In the genomic region with DNA sequence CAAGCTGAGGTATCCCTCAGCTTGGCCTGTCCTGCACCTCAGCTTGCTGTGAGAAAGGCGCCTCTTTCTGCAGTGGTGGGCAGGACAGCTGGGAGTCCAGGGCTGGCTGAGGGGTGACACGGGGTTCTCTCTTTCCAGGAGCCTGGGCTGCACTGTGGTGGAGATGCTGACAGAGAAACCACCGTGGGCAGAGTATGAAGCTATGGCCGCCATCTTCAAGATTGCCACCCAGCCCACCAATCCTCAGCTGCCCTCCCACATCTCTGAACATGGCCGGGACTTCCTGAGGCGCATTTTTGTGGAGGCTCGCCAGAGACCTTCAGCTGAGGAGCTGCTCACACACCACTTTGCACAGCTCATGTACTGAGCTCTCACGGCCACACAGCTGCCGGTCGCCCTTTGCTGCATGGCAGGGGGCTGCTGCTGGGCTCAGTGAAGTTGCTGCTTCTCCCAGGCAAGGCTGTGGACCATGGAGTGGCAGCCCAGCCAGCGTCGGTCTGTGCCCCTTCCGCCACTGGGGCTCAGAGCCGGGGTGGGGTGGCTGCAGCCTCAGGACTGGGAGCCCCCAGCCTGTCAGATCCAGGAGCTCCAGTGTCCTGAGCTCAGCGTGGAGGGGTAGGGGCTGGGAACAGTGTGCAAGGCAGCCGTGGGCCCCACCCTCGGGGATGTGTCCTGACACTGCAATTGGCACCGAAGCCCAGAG, we compare ENCODE assay signal across 17 cellular contexts. TPM values are rescaled to one million over a fixed set of nuclear protein-coding genes. Genes with fewer than 3 reads are reported as not detected.
A peak's percentile ranks its signal among the peaks of the same experiment; 100 is the strongest.
DNase-seq lines count a peak whose midpoint lies in the region; ATAC-seq and TF ChIP-seq lines count a peak whose summit lies in the region.
"Had no signal": no experiment of that assay in that cellular context is flagged by ENCODE, and none has a peak within 500 bp of the region (broad histone marks: within the 10 kb centered on the region; RNA-seq: fewer than 3 reads in every experiment).

No MANE protein-coding gene starts in this region.

- TF ChIP-seq CTCF in endothelial cell (IDR thresholded peaks at IDR 0.05; ENCODE audit: unreplicated experiment) (no peak), type B pancreatic cell (conservative IDR thresholded peaks at IDR 0.05) (no peak), testis (IDR thresholded peaks at IDR 0.05) (no peak)

- H3K9me3 Mint-ChIP-seq in activated naive CD4-positive, alpha-beta T cell treated with anti-CD3 and anti-CD28 coated beads for 36 hours = no peaks in the 10 kb centered on the region
- no peaks in the 10 kb centered on the region for H3K9me3 Mint-ChIP-seq in activated CD4-positive, alpha-beta memory T cell treated with anti-CD3 and anti-CD28 coated beads, Interleukin-2, amount 10 ng/mL, durations not matched to agents 7 days and 5 days
- H3K9me3 Mint-ChIP-seq in endothelial cell (ENCODE audit: unreplicated experiment) = no peaks in the 10 kb centered on the region
- no peaks in the 10 kb centered on the region for H3K9me3 Mint-ChIP-seq in stimulated activated naive CD8-positive, alpha-beta T cell treated with anti-CD3 and anti-CD28 coated beads, Interleukin-15, amount 100 ng/mL, for 72 hours
- no peaks in the 10 kb centered on the region for H3K9me3 Mint-ChIP-seq in type B pancreatic cell

- intact Hi-C loops in activated naive CD4-positive, alpha-beta T cell treated with anti-CD3 and anti-CD28 coated beads for 36 hours (cut with micrococcal nuclease) = no loop called here
- intact Hi-C loops in testis (cut with DNase I; ENCODE audit: low total_unique reads) = no loop called here

- H3K36me3 ChIP-seq in testis (ENCODE audit: low read depth, missing control alignments) = no peaks in the 10 kb centered on the region

- H3K4me3 Mint-ChIP-seq in activated naive CD4-positive, alpha-beta T cell treated with anti-CD3 and anti-CD28 coated beads for 36 hours = no peak overlapping the region
- H3K4me3 Mint-ChIP-seq in activated CD4-positive, alpha-beta memory T cell treated with anti-CD3 and anti-CD28 coated beads, Interleukin-2, amount 10 ng/mL, durations not matched to agents 7 days and 5 days = no peak overlapping the region
- H3K4me3 Mint-ChIP-seq in endothelial cell (ENCODE audit: unreplicated experiment) = peak overlapping the region; percentile 26
- peak overlapping the region in 1 of 2 donors; percentile 37 for H3K4me3 Mint-ChIP-seq in stimulated activated naive CD8-positive, alpha-beta T cell treated with anti-CD3 and anti-CD28 coated beads, Interleukin-15, amount 100 ng/mL, for 72 hours
- no peak overlapping the region for H3K4me3 Mint-ChIP-seq in type B pancreatic cell

- CTCF ChIA-PET in activated naive CD4-positive, alpha-beta T cell treated with anti-CD3 and anti-CD28 coated beads for 36 hours (lab: Charles Lee) = interaction anchor here (0.5 to 1.7 kb wide), 7 partner anchors 9 to 85 kb away, joined by 3 to 8 read pairs (median 4); a partner anchor contains a TSS
- CTCF ChIA-PET in activated CD4-positive, alpha-beta memory T cell treated with anti-CD3 and anti-CD28 coated beads, Interleukin-2, amount 10 ng/mL, durations not matched to agents 7 days and 5 days (lab: Charles Lee) = interaction anchor here (1.3 to 5.3 kb wide), 2 partner anchors 17 kb away, joined by 7 to 65 read pairs; no protein-coding TSS in a partner anchor

- no peaks in the 10 kb centered on the region for H3K4me1 ChIP-seq in testis

- H3K9me3 ChIP-seq in testis = no peaks in the 10 kb centered on the region
- H3K9me3 ChIP-seq: Peyer's patch had no signal

- no peaks in the 10 kb centered on the region for H3K27me3 Mint-ChIP-seq in activated naive CD4-positive, alpha-beta T cell treated with anti-CD3 and anti-CD28 coated beads for 36 hours (ENCODE audit: low read depth)
- H3K27me3 Mint-ChIP-seq in activated CD4-positive, alpha-beta memory T cell treated with anti-CD3 and anti-CD28 coated beads, Interleukin-2, amount 10 ng/mL, durations not matched to agents 7 days and 5 days = no peaks in the 10 kb centered on the region
- H3K27me3 Mint-ChIP-seq in endothelial cell (ENCODE audit: unreplicated experiment) (peaks cover 24% of the 10 kb centered on the region), type B pancreatic cell (no peaks in the 10 kb centered on the region)
- no peaks in the 10 kb centered on the region for H3K27me3 Mint-ChIP-seq in stimulated activated naive CD8-positive, alpha-beta T cell treated with anti-CD3 and anti-CD28 coated beads, Interleukin-15, amount 100 ng/mL, for 72 hours

- H3K27ac Mint-ChIP-seq in activated naive CD4-positive, alpha-beta T cell treated with anti-CD3 and anti-CD28 coated beads for 36 hours = peak overlapping the region; percentile 92
- H3K27ac Mint-ChIP-seq in activated CD4-positive, alpha-beta memory T cell treated with anti-CD3 and anti-CD28 coated beads, Interleukin-2, amount 10 ng/mL, durations not matched to agents 7 days and 5 days = peak overlapping the region; percentile 16
- H3K27ac Mint-ChIP-seq in endothelial cell (ENCODE audit: unreplicated experiment) = peak overlapping the region; percentile 43
- peak overlapping the region; percentile 59 to 61 for H3K27ac Mint-ChIP-seq in stimulated activated naive CD8-positive, alpha-beta T cell treated with anti-CD3 and anti-CD28 coated beads, Interleukin-15, amount 100 ng/mL, for 72 hours
- no peak overlapping the region for H3K27ac Mint-ChIP-seq in type B pancreatic cell

- WGBS in testis, 2 donors = 82 to 92% methylated on average over 6 to 18 of the region's 18 CpGs

- DNase-seq in activated naive CD4-positive, alpha-beta T cell treated with anti-CD3 and anti-CD28 coated beads for 36 hours = no peak
- DNase-seq in activated naive CD4-positive, alpha-beta T cell treated with Interleukin-2 at 50 U/mL for 16 hours = no peak
- no peak for DNase-seq in activated CD4-positive, alpha-beta memory T cell treated with anti-CD3 and anti-CD28 coated beads, Interleukin-2, amount 10 ng/mL, durations not matched to agents 7 days and 5 days
- DNase-seq in endothelial cell (ENCODE audit: low spot score) = no peak
- DNase-seq in stimulated activated naive CD8-positive, alpha-beta T cell treated with anti-CD3 and anti-CD28 coated beads, Interleukin-15, amount 100 ng/mL, for 72 hours = no peak
- no peak for DNase-seq in type B pancreatic cell (ENCODE audit: extremely low spot score, unreplicated experiment)
- DNase-seq in testis = no peak
- DNase-seq: activated CD4-positive, CD25-positive, alpha-beta regulatory T cell; erythroblast; GF-D8; NCI-H2029 treated with DMSO at 0.1 percent for 48 hours; NCI-H526 treated with DMSO at 0.1 percent for 48 hours; nucleus accumbens; Peyer's patch; stimulated activated CD4-positive, alpha-beta T cell treated with anti-CD3 and anti-CD28 coated beads, Interleukin-4, amount 100 ng/mL, for 24 hours had no signal

- no peak overlapping the region for H3K27ac ChIP-seq in testis

- ATAC-seq in stimulated activated naive CD8-positive, alpha-beta T cell treated with anti-CD3 and anti-CD28 coated beads, Interleukin-15, amount 100 ng/mL, for 72 hours = no peak
- no peak for ATAC-seq in GM18858 (IDR thresholded peaks at IDR 0.05; ENCODE audit: unreplicated experiment)
- ATAC-seq: HCT116 had no signal

- H3K4me1 Mint-ChIP-seq in activated naive CD4-positive, alpha-beta T cell treated with anti-CD3 and anti-CD28 coated beads for 36 hours (ENCODE audit: low read depth) = peaks cover 48% of the 10 kb centered on the region
- peaks cover 33% of the 10 kb centered on the region for H3K4me1 Mint-ChIP-seq in activated CD4-positive, alpha-beta memory T cell treated with anti-CD3 and anti-CD28 coated beads, Interleukin-2, amount 10 ng/mL, durations not matched to agents 7 days and 5 days
- H3K4me1 Mint-ChIP-seq in endothelial cell (ENCODE audit: unreplicated experiment) (peaks cover 18% of the 10 kb centered on the region), type B pancreatic cell (ENCODE audit: unreplicated experiment) (no peaks in the 10 kb centered on the region)
- H3K4me1 Mint-ChIP-seq in stimulated activated naive CD8-positive, alpha-beta T cell treated with anti-CD3 and anti-CD28 coated beads, Interleukin-15, amount 100 ng/mL, for 72 hours = peaks cover 66% of the 10 kb centered on the region

- POLR2A ChIA-PET in activated CD4-positive, alpha-beta memory T cell treated with anti-CD3 and anti-CD28 coated beads, Interleukin-2, amount 10 ng/mL, durations not matched to agents 7 days and 5 days (lab: Charles Lee) = interaction anchor here (0.5 to 12.5 kb wide), 11 partner anchors 7 to 135 kb away, joined by 3 to 178 read pairs (median 5); a partner anchor contains a TSS

- H3K27me3 ChIP-seq in testis = no peaks in the 10 kb centered on the region
- H3K27me3 ChIP-seq: Peyer's patch had no signal

- peaks cover 15% of the 10 kb centered on the region for H3K36me3 Mint-ChIP-seq in activated naive CD4-positive, alpha-beta T cell treated with anti-CD3 and anti-CD28 coated beads for 36 hours (ENCODE audit: low read depth)
- H3K36me3 Mint-ChIP-seq in activated CD4-positive, alpha-beta memory T cell treated with anti-CD3 and anti-CD28 coated beads, Interleukin-2, amount 10 ng/mL, durations not matched to agents 7 days and 5 days (ENCODE audit: low read depth) = peaks cover 66% of the 10 kb centered on the region
- H3K36me3 Mint-ChIP-seq in endothelial cell (ENCODE audit: low read depth, unreplicated experiment) (peaks cover 57% of the 10 kb centered on the region), type B pancreatic cell (peaks cover 4% of the 10 kb centered on the region)

- H3K4me3 ChIP-seq in testis = no peak overlapping the region
- H3K4me3 ChIP-seq: Peyer's patch had no signal

- TF ChIP-seq POLR2A in testis (IDR thresholded peaks at IDR 0.05) = no peak

RNA-seq across cellular contexts. Expression of a gene that starts 6.4 kb away (rescaled TPM):
- 100 to 1,000 TPM; 121 TPM for total RNA-seq in activated naive CD4-positive, alpha-beta T cell treated with anti-CD3 and anti-CD28 coated beads for 36 hours
- 100 to 1,000 TPM; 394 to 401 TPM for total RNA-seq in activated CD4-positive, alpha-beta memory T cell treated with anti-CD3 and anti-CD28 coated beads, Interleukin-2, amount 10 ng/mL, durations not matched to agents 7 days and 5 days
- total RNA-seq in endothelial cell (ENCODE audit: unreplicated experiment) = 132 TPM
- 16.1 and 65.1 TPM in 2 replicates for total RNA-seq in type B pancreatic cell (ENCODE audit: low replicate concordance)
- total RNA-seq in testis = 10 to 100 TPM; 21.9 to 22.9 TPM
- polyA plus RNA-seq in testis (ENCODE audit: insufficient read depth, low read depth, low replicate concordance) = 22.8 TPM

RNA-seq across cellular contexts. Expression of a gene that starts 48.0 kb away (rescaled TPM):
- total RNA-seq in activated naive CD4-positive, alpha-beta T cell treated with anti-CD3 and anti-CD28 coated beads for 36 hours = 10 to 100 TPM; 73.2 to 76.3 TPM
- 10 to 100 TPM; 53.1 to 59.4 TPM for total RNA-seq in activated CD4-positive, alpha-beta memory T cell treated with anti-CD3 and anti-CD28 coated beads, Interleukin-2, amount 10 ng/mL, durations not matched to agents 7 days and 5 days
- total RNA-seq in endothelial cell (ENCODE audit: unreplicated experiment) (51.8 TPM), type B pancreatic cell (ENCODE audit: low replicate concordance) (26.5 and 43.9 TPM in 2 replicates), testis (10 to 100 TPM; 55.3 to 78.7 TPM)
- polyA plus RNA-seq in testis (ENCODE audit: insufficient read depth, low read depth, low replicate concordance) = 142 TPM
